11 cellular contexts compared by ENCODE assay signal in genomic region chr3:179882322-179882721, GRCh38.
DNase-seq lines count a peak whose midpoint lies in the region; ATAC-seq and TF ChIP-seq lines count a peak whose summit lies in the region.
"Had no signal": no experiment of that assay in that cellular context is flagged by ENCODE, and none has a peak within 500 bp of the region (broad histone marks: within the 10 kb centered on the region; RNA-seq: fewer than 3 reads in every experiment).

No MANE protein-coding gene starts in this region.

- no peaks in the 10 kb centered on the region for H3K36me3 Mint-ChIP-seq in activated naive CD8-positive, alpha-beta T cell treated with anti-CD3 and anti-CD28 coated beads for 36 hours
- H3K36me3 Mint-ChIP-seq in activated naive CD8-positive, alpha-beta T cell treated with anti-CD3 and anti-CD28 coated beads, Interleukin-2, amount 50 U/mL, for 24 hours (ENCODE audit: low read depth) = no peaks in the 10 kb centered on the region
- H3K36me3 Mint-ChIP-seq: IgD-negative memory B cell had no signal

- no peak for TF ChIP-seq CTCF in OCI-LY3 (IDR thresholded peaks at IDR 0.05; ENCODE audit: low read depth, low read length)

- no peaks in the 10 kb centered on the region for H3K36me3 ChIP-seq in OCI-LY3 (replicated peaks; ENCODE audit: low read depth, low read length)
- H3K36me3 ChIP-seq: BLaER1 treated with 17β-estradiol and CSF1 and Interleukin-3, amounts not matched to agents 10 nM and 100 nM had no signal

- H3K4me2 ChIP-seq in OCI-LY3 (ENCODE audit: low read length) = peak overlapping the region; percentile 56
- H3K4me2 ChIP-seq: BLaER1 treated with 17β-estradiol and CSF1 and Interleukin-3, amounts not matched to agents 10 nM and 100 nM had no signal

- H3K9me3 Mint-ChIP-seq in activated naive CD8-positive, alpha-beta T cell treated with anti-CD3 and anti-CD28 coated beads for 36 hours = no peaks in the 10 kb centered on the region
- no peaks in the 10 kb centered on the region for H3K9me3 Mint-ChIP-seq in activated naive CD8-positive, alpha-beta T cell treated with anti-CD3 and anti-CD28 coated beads, Interleukin-2, amount 50 U/mL, for 24 hours
- H3K9me3 Mint-ChIP-seq: IgD-negative memory B cell, neural crest cell had no signal

- H3K4me3 ChIP-seq in OCI-LY3 (ENCODE audit: low read length) = peak overlapping the region; percentile 20; the same call in 1 of the 2 replicates
- H3K4me3 ChIP-seq: BLaER1 treated with 17β-estradiol and CSF1 and Interleukin-3, amounts not matched to agents 10 nM and 100 nM had no signal

- H3K27ac Mint-ChIP-seq in activated naive CD8-positive, alpha-beta T cell treated with anti-CD3 and anti-CD28 coated beads for 36 hours = no peak overlapping the region
- no peak overlapping the region for H3K27ac Mint-ChIP-seq in activated naive CD8-positive, alpha-beta T cell treated with anti-CD3 and anti-CD28 coated beads, Interleukin-2, amount 50 U/mL, for 24 hours
- H3K27ac Mint-ChIP-seq: IgD-negative memory B cell had no signal

- ATAC-seq in activated naive CD8-positive, alpha-beta T cell treated with anti-CD3 and anti-CD28 coated beads, Interleukin-2, amount 50 U/mL, for 24 hours = no peak
- ATAC-seq in HG02884 (IDR thresholded peaks at IDR 0.05; ENCODE audit: unreplicated experiment) = peak; percentile 79

- H3K27me3 ChIP-seq in OCI-LY3 (ENCODE audit: low read depth, low read length) = no peaks in the 10 kb centered on the region
- H3K27me3 ChIP-seq: BLaER1 treated with 17β-estradiol and CSF1 and Interleukin-3, amounts not matched to agents 10 nM and 100 nM had no signal

- H3K4me3 Mint-ChIP-seq in activated naive CD8-positive, alpha-beta T cell treated with anti-CD3 and anti-CD28 coated beads for 36 hours = no peak overlapping the region
- H3K4me3 Mint-ChIP-seq in activated naive CD8-positive, alpha-beta T cell treated with anti-CD3 and anti-CD28 coated beads, Interleukin-2, amount 50 U/mL, for 24 hours = no peak overlapping the region
- H3K4me3 Mint-ChIP-seq: IgD-negative memory B cell, neural crest cell had no signal

- H3K27ac ChIP-seq in OCI-LY3 (ENCODE audit: low read length) = no peak overlapping the region
- H3K27ac ChIP-seq: BLaER1 treated with 17β-estradiol and CSF1 and Interleukin-3, amounts not matched to agents 10 nM and 100 nM had no signal

- peak overlapping the region; percentile 48 for H2AFZ ChIP-seq in OCI-LY3 (ENCODE audit: low read depth, low read length)

- peaks cover 17% of the 10 kb centered on the region for H3K4me1 ChIP-seq in OCI-LY3 (ENCODE audit: low read length)

- peak; percentile 15 for DNase-seq in activated naive CD8-positive, alpha-beta T cell treated with anti-CD3 and anti-CD28 coated beads for 36 hours
- DNase-seq in activated naive CD8-positive, alpha-beta T cell treated with anti-CD3 and anti-CD28 coated beads, Interleukin-2, amount 50 U/mL, for 24 hours = no peak
- DNase-seq in superior temporal gyrus (ENCODE audit: extremely low spot score) (peak; percentile 57), GF-D8 (lab: John Stamatoyannopoulos, UW) (no peak), NCI-H2107 treated with DMSO at 0.1 percent for 48 hours (lab: John Stamatoyannopoulos, UW; ENCODE audit: unreplicated experiment) (no peak), KBM-7 (no peak)

- peaks cover 6% of the 10 kb centered on the region for H3K27me3 Mint-ChIP-seq in activated naive CD8-positive, alpha-beta T cell treated with anti-CD3 and anti-CD28 coated beads for 36 hours
- no peaks in the 10 kb centered on the region for H3K27me3 Mint-ChIP-seq in activated naive CD8-positive, alpha-beta T cell treated with anti-CD3 and anti-CD28 coated beads, Interleukin-2, amount 50 U/mL, for 24 hours

- no peaks in the 10 kb centered on the region for H3K79me2 ChIP-seq in OCI-LY3 (ENCODE audit: low read length)

- H4K20me1 ChIP-seq in OCI-LY3 (ENCODE audit: insufficient read depth, low read length) = no peaks in the 10 kb centered on the region
- H4K20me1 ChIP-seq: BLaER1 treated with 17β-estradiol and CSF1 and Interleukin-3, amounts not matched to agents 10 nM and 100 nM had no signal

- no peak overlapping the region for H3K9ac ChIP-seq in OCI-LY3 (ENCODE audit: low read length)
- H3K9ac ChIP-seq: BLaER1 treated with 17β-estradiol and CSF1 and Interleukin-3, amounts not matched to agents 10 nM and 100 nM had no signal

- in situ Hi-C loops in KBM-7 (cut with MboI; ENCODE audit: low pct_unique_long_range_greater_than_20kb, low sequenced_read_pairs) = no loop called here

- no peaks in the 10 kb centered on the region for H3K9me3 ChIP-seq in OCI-LY3 (ENCODE audit: insufficient read depth, low read length)
- H3K9me3 ChIP-seq: BLaER1 treated with 17β-estradiol and CSF1 and Interleukin-3, amounts not matched to agents 10 nM and 100 nM had no signal

- H3K4me1 Mint-ChIP-seq in activated naive CD8-positive, alpha-beta T cell treated with anti-CD3 and anti-CD28 coated beads for 36 hours = no peaks in the 10 kb centered on the region
- H3K4me1 Mint-ChIP-seq in activated naive CD8-positive, alpha-beta T cell treated with anti-CD3 and anti-CD28 coated beads, Interleukin-2, amount 50 U/mL, for 24 hours = no peaks in the 10 kb centered on the region
- H3K4me1 Mint-ChIP-seq: IgD-negative memory B cell had no signal

Comparison
In these comparisons a context has a peak if more than half of its experiments do, and no peak if none do; other contexts are left out.
1. DNase-seq: peak in activated naive CD8-positive, alpha-beta T cell treated with anti-CD3 and anti-CD28 coated beads for 36 hours (single experiment) and superior temporal gyrus (single experiment); none in activated naive CD8-positive, alpha-beta T cell treated with anti-CD3 and anti-CD28 coated beads, Interleukin-2, amount 50 U/mL, for 24 hours (single experiment), GF-D8 (single experiment), NCI-H2107 treated with DMSO at 0.1 percent for 48 hours (single experiment) and KBM-7 (single experiment).